Comparison of ENCODE assay signal across 1 cellular context in the genomic region with DNA sequence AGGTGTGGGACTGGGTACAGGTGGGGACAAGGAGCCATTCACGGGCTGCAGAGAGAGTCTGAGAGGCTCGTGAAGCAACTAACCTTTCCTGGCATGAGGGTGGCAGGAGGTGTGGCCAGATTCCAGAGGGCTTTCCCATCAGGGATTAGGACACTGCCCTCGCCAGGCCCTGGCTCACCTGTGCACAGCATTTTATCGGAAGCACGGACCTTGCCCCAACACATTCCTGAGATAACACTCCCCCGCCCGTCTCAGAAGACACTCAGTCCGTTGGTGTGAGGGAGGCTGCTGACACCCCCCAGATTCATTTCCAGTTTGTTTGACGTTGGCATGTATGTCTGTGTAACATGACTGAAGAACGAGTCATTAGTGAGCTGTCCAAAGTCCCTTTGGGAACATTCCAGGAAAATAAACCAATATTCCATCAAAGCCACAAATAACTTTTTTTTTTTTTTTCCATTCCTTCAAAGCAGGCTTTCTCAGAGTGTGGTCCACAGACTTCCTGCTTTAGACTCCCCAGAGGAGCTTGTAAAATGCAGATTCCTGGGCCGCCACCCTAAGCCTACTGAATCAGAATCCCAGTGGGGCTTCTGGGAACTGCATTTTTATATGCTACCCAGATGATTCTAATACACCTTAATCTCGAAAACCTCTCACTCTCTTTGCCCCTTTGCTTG.
TF ChIP-seq lines count a peak whose summit lies in the region.

No MANE protein-coding gene starts in this region.

TF ChIP-seq in HepG2, 621 proteins besides CTCF, POLR2A, EP300 and RAD21 (continued from another document and continues in another):
- TF ChIP-seq TBL1XR1 (IDR thresholded peaks at IDR 0.05; ENCODE audit: borderline replicate concordance, low read length, partially characterized antibody) (no peak), HNF1A (IDR thresholded peaks at IDR 0.05; ENCODE audit: low read depth) (peak; percentile 20; the same call in 1 of the 2 replicates), HNF1A (CRISPR knock-in tag; IDR thresholded peaks at IDR 0.05; ENCODE audit: borderline replicate concordance) (no peak), WIZ (CRISPR knock-in tag; IDR thresholded peaks at IDR 0.05) (no peak), DNMT1 (CRISPR knock-in tag; IDR thresholded peaks at IDR 0.05) (no peak), JDP2 (CRISPR knock-in tag; IDR thresholded peaks at IDR 0.05; ENCODE audit: borderline replicate concordance) (no peak), ZBTB21 (CRISPR knock-in tag; IDR thresholded peaks at IDR 0.05) (peak; percentile 84), DNMT3B (CRISPR knock-in tag; conservative IDR thresholded peaks at IDR 0.05) (0 out of 2 replicates have a peak, but pooled peaks have one; percentile 20), BRD4 (CRISPR knock-in tag; IDR thresholded peaks at IDR 0.05) (no peak), SP2 (CRISPR knock-in tag; IDR thresholded peaks at IDR 0.05) (no peak), MTF1 (CRISPR knock-in tag; IDR thresholded peaks at IDR 0.05) (no peak), KDM5A (IDR thresholded peaks at IDR 0.05; ENCODE audit: borderline replicate concordance, low read length) (no peak), ZNF17 (CRISPR knock-in tag; IDR thresholded peaks at IDR 0.05) (no peak), ZMYM4 (CRISPR knock-in tag; IDR thresholded peaks at IDR 0.05) (peak; percentile 64; the same call in 1 of the 2 replicates), MLXIP (CRISPR knock-in tag; IDR thresholded peaks at IDR 0.05; ENCODE audit: borderline replicate concordance) (no peak), ZNF766 (CRISPR knock-in tag; IDR thresholded peaks at IDR 0.05; ENCODE audit: borderline replicate concordance) (no peak), NFYC (CRISPR knock-in tag; IDR thresholded peaks at IDR 0.05) (no peak), JARID2 (CRISPR knock-in tag; IDR thresholded peaks at IDR 0.05; ENCODE audit: insufficient replicate concordance) (no peak), SOX5 (CRISPR knock-in tag; IDR thresholded peaks at IDR 0.05; ENCODE audit: borderline replicate concordance) (peak; percentile 66), TBX3 (IDR thresholded peaks at IDR 0.05; ENCODE audit: borderline replicate concordance) (peak; percentile 80; the same call in 1 of the 2 replicates), PRMT3 (CRISPR knock-in tag; IDR thresholded peaks at IDR 0.05; ENCODE audit: borderline replicate concordance, low read depth) (no peak), ZNF3 (CRISPR knock-in tag; IDR thresholded peaks at IDR 0.05) (no peak), FOXJ3 (CRISPR knock-in tag; IDR thresholded peaks at IDR 0.05; ENCODE audit: borderline replicate concordance) (no peak; the same call in 1 of the 2 replicates), FOXM1 (CRISPR knock-in tag; IDR thresholded peaks at IDR 0.05) (no peak), XRCC5 (optimal IDR thresholded peaks at IDR 0.05; ENCODE audit: low read length) (peak; percentile 26), YEATS4 (CRISPR knock-in tag; IDR thresholded peaks at IDR 0.05; ENCODE audit: borderline replicate concordance) (no peak), ZNF326 (CRISPR knock-in tag; IDR thresholded peaks at IDR 0.05; ENCODE audit: borderline replicate concordance) (no peak)
- TF ChIP-seq, protein P1, sequence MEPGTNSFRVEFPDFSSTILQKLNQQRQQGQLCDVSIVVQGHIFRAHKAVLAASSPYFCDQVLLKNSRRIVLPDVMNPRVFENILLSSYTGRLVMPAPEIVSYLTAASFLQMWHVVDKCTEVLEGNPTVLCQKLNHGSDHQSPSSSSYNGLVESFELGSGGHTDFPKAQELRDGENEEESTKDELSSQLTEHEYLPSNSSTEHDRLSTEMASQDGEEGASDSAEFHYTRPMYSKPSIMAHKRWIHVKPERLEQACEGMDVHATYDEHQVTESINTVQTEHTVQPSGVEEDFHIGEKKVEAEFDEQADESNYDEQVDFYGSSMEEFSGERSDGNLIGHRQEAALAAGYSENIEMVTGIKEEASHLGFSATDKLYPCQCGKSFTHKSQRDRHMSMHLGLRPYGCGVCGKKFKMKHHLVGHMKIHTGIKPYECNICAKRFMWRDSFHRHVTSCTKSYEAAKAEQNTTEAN (CRISPR knock-in tag; conservative IDR thresholded peaks at IDR 0.05): 0 out of 2 replicates have a peak, but pooled peaks have one; percentile 70
- TF ChIP-seq, protein P2, sequence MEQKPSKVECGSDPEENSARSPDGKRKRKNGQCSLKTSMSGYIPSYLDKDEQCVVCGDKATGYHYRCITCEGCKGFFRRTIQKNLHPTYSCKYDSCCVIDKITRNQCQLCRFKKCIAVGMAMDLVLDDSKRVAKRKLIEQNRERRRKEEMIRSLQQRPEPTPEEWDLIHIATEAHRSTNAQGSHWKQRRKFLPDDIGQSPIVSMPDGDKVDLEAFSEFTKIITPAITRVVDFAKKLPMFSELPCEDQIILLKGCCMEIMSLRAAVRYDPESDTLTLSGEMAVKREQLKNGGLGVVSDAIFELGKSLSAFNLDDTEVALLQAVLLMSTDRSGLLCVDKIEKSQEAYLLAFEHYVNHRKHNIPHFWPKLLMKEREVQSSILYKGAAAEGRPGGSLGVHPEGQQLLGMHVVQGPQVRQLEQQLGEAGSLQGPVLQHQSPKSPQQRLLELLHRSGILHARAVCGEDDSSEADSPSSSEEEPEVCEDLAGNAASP (CRISPR knock-in tag; IDR thresholded peaks at IDR 0.05; ENCODE audit: borderline replicate concordance): peak; percentile 75; the same call in 1 of the 2 replicates
- TF ChIP-seq, protein P3, sequence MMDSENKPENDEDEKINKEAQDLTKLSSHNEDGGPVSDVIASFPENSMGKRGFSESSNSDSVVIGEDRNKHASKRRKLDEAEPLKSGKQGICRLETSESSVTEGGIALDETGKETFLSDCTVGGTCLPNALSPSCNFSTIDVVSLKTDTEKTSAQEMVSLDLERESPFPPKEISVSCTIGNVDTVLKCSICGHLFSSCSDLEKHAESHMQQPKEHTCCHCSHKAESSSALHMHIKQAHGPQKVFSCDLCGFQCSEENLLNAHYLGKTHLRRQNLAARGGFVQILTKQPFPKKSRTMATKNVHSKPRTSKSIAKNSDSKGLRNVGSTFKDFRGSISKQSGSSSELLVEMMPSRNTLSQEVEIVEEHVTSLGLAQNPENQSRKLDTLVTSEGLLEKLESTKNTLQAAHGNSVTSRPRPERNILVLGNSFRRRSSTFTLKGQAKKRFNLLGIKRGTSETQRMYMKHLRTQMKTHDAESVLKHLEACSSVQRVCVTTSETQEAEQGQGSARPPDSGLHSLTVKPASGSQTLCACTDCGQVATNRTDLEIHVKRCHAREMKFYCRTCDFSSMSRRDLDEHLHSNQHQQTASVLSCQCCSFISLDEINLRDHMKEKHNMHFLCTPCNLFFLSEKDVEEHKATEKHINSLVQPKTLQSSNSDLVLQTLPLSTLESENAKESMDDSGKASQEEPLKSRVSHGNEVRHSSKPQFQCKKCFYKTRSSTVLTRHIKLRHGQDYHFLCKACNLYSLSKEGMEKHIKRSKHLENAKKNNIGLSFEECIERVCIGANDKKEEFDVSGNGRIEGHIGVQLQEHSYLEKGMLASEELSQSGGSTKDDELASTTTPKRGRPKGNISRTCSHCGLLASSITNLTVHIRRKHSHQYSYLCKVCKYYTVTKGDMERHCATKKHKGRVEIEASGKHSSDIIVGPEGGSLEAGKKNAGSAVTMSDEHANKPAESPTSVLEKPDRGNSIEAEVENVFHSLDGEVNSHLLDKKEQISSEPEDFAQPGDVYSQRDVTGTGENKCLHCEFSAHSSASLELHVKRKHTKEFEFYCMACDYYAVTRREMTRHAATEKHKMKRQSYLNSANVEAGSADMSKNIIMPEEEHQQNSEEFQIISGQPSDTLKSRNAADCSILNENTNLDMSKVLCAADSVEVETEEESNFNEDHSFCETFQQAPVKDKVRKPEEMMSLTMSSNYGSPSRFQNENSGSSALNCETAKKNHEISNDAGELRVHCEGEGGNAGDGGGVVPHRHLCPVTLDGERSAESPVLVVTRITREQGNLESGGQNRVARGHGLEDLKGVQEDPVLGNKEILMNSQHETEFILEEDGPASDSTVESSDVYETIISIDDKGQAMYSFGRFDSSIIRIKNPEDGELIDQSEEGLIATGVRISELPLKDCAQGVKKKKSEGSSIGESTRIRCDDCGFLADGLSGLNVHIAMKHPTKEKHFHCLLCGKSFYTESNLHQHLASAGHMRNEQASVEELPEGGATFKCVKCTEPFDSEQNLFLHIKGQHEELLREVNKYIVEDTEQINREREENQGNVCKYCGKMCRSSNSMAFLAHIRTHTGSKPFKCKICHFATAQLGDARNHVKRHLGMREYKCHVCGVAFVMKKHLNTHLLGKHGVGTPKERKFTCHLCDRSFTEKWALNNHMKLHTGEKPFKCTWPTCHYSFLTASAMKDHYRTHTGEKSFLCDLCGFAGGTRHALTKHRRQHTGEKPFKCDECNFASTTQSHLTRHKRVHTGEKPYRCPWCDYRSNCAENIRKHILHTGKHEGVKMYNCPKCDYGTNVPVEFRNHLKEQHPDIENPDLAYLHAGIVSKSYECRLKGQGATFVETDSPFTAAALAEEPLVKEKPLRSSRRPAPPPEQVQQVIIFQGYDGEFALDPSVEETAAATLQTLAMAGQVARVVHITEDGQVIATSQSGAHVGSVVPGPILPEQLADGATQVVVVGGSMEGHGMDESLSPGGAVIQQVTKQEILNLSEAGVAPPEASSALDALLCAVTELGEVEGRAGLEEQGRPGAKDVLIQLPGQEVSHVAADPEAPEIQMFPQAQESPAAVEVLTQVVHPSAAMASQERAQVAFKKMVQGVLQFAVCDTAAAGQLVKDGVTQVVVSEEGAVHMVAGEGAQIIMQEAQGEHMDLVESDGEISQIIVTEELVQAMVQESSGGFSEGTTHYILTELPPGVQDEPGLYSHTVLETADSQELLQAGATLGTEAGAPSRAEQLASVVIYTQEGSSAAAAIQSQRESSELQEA (CRISPR knock-in tag; IDR thresholded peaks at IDR 0.05; ENCODE audit: not compliant biosample characterization): no peak
- TF ChIP-seq, protein P4, sequence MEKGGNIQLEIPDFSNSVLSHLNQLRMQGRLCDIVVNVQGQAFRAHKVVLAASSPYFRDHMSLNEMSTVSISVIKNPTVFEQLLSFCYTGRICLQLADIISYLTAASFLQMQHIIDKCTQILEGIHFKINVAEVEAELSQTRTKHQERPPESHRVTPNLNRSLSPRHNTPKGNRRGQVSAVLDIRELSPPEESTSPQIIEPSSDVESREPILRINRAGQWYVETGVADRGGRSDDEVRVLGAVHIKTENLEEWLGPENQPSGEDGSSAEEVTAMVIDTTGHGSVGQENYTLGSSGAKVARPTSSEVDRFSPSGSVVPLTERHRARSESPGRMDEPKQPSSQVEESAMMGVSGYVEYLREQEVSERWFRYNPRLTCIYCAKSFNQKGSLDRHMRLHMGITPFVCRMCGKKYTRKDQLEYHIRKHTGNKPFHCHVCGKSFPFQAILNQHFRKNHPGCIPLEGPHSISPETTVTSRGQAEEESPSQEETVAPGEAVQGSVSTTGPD (CRISPR knock-in tag; IDR thresholded peaks at IDR 0.05): no peak
- TF ChIP-seq, protein P5, sequence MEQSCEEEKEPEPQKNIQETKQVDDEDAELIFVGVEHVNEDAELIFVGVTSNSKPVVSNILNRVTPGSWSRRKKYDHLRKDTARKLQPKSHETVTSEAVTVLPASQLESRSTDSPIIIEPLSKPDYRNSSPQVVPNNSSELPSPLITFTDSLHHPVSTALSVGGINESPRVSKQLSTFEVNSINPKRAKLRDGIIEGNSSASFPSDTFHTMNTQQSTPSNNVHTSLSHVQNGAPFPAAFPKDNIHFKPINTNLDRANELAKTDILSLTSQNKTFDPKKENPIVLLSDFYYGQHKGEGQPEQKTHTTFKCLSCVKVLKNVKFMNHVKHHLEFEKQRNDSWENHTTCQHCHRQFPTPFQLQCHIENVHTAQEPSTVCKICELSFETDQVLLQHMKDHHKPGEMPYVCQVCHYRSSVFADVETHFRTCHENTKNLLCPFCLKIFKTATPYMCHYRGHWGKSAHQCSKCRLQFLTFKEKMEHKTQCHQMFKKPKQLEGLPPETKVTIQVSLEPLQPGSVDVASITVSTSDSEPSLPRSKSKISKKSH (CRISPR knock-in tag; IDR thresholded peaks at IDR 0.05; ENCODE audit: borderline replicate concordance): no peak
